8 cellular contexts compared by ENCODE assay signal in the genomic region with DNA sequence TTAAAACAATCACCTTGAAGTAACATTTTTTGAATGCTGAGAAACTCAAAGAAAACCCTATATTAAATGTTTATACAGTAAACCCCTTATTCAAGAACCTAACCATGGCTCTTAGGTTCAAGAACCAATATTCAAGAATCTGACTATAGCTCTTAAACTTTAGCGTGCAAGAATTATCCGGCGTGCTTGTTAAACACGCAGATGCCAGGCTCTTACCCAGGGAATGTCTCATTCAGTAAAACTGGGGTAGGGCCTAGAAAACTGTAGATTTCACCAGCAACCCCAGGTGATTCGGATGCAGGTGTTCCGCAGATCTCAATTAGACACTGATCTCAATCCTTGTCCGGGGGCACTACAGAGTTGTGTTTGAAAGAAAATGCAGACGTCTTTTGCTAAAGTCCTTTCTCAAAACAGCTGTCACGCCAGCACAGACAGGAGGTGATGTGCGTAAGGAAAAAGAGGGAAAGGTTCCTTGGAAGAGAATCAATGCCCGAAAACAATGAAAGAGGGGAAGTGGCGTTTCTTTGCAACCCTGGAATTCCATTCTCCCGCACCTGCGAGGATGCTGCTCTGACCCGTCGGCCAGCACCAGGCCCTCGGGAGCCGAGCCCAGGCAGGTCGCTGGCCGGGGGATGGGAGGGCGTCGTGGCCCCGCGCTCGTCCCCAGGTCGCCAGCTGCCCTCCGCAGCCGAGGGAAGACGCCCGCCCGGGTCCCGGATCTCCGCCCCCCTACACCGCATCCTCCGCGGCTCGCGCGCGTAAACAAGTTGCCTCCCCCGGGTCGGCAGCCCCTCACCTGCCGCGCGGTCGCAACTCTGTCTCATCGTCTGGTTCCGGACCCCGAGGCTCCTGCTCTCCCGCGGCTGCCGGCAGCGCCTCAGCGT. TPM values are rescaled to one million over a fixed set of nuclear protein-coding genes. Genes with fewer than 3 reads are reported as not detected.
DNase-seq lines count a peak whose midpoint lies in the region; ATAC-seq and TF ChIP-seq lines count a peak whose summit lies in the region.

No MANE protein-coding gene starts in this region.

- H3K27ac ChIP-seq in BLaER1 treated with 17β-estradiol and CSF1 and Interleukin-3, amounts not matched to agents 10 nM and 100 nM, result peak overlapping the region; percentile 82 to 95 (median 86)
- peak overlapping the region; percentile 97 to 99 (median 98) for H3K27ac ChIP-seq in esophagus muscularis mucosa (replicated peaks in 1 of 4)

- ATAC-seq in GM21526 (IDR thresholded peaks at IDR 0.05; ENCODE audit: low FRiP score, unreplicated experiment), result peak; percentile 9
- peak; percentile 5 to 13 for ATAC-seq in naive thymus-derived CD8-positive, alpha-beta T cell
- peak; percentile 13 for ATAC-seq in stimulated activated naive CD8-positive, alpha-beta T cell treated with anti-CD3 and anti-CD28 coated beads, Interleukin-15, amount 100 ng/mL, for 72 hours

- H3K36me3 ChIP-seq in BLaER1 treated with 17β-estradiol and CSF1 and Interleukin-3, amounts not matched to agents 10 nM and 100 nM, result peaks cover 0 to 8% (median 0%) of the 10 kb centered on the region in 11 experiments; a peak in 2 of 22 replicates
- no peaks in the 10 kb centered on the region for H3K36me3 ChIP-seq in esophagus muscularis mucosa

- peaks cover 6 to 30% (median 15%) of the 10 kb centered on the region in 11 experiments; a peak in 15 of 22 replicates for H4K20me1 ChIP-seq in BLaER1 treated with 17β-estradiol and CSF1 and Interleukin-3, amounts not matched to agents 10 nM and 100 nM

- H3K27me3 Mint-ChIP-seq in naive thymus-derived CD8-positive, alpha-beta T cell, result no peaks in the 10 kb centered on the region
- H3K27me3 Mint-ChIP-seq in stimulated activated naive CD8-positive, alpha-beta T cell treated with anti-CD3 and anti-CD28 coated beads, Interleukin-15, amount 100 ng/mL, for 72 hours, result no peaks in the 10 kb centered on the region

- POLR2A ChIA-PET in naive thymus-derived CD8-positive, alpha-beta T cell (lab: Charles Lee), result interaction anchor here (0.8 to 3.5 kb wide), 6 partner anchors 8 to 128 kb away, joined by 4 to 32 read pairs (median 4); partner anchors contain the start of gene RPIA

- DNase-seq in M059J (ENCODE audit: low read depth) (peak; percentile 24), activated T-cell treated with anti-CD3 and anti-CD28 coated beads for 48 hours (ENCODE audit: low read depth) (peak; percentile 40), esophagus muscularis mucosa (ENCODE audit: extremely low spot score) (no peak), COLO829 (ENCODE audit: low spot score) (no peak)
- DNase-seq in naive thymus-derived CD8-positive, alpha-beta T cell, result peak; percentile 47 to 79 (median 62)
- DNase-seq in stimulated activated naive CD8-positive, alpha-beta T cell treated with anti-CD3 and anti-CD28 coated beads, Interleukin-15, amount 100 ng/mL, for 72 hours, result peak; percentile 53 to 61

- H3K4me1 Mint-ChIP-seq in naive thymus-derived CD8-positive, alpha-beta T cell, result peaks cover 0 to 23% (median 8%) of the 10 kb centered on the region in 4 donors
- H3K4me1 Mint-ChIP-seq in stimulated activated naive CD8-positive, alpha-beta T cell treated with anti-CD3 and anti-CD28 coated beads, Interleukin-15, amount 100 ng/mL, for 72 hours, result no peaks in the 10 kb centered on the region

- intact Hi-C loops in esophagus muscularis mucosa (cut with DNase I), result loop anchor here (5.0 kb wide), 3 partner anchors 34 to 66 kb away; partner anchors contain the start of gene RPIA

- peak overlapping the region; percentile 86 to 94 (median 89) for H3K9ac ChIP-seq in BLaER1 treated with 17β-estradiol and CSF1 and Interleukin-3, amounts not matched to agents 10 nM and 100 nM

- H3K4me3 Mint-ChIP-seq in naive thymus-derived CD8-positive, alpha-beta T cell, result peak overlapping the region in 8 of 10 donors; percentile 89 to 98 (median 95)
- peak overlapping the region in 1 of 2 donors; percentile 93 for H3K4me3 Mint-ChIP-seq in stimulated activated naive CD8-positive, alpha-beta T cell treated with anti-CD3 and anti-CD28 coated beads, Interleukin-15, amount 100 ng/mL, for 72 hours

- no peak for TF ChIP-seq CTCF in esophagus muscularis mucosa (IDR thresholded peaks at IDR 0.05)

- peak overlapping the region in 9 of 10 donors; percentile 89 to 97 (median 95) for H3K27ac Mint-ChIP-seq in naive thymus-derived CD8-positive, alpha-beta T cell
- H3K27ac Mint-ChIP-seq in stimulated activated naive CD8-positive, alpha-beta T cell treated with anti-CD3 and anti-CD28 coated beads, Interleukin-15, amount 100 ng/mL, for 72 hours, result peak overlapping the region; percentile 95 to 96

- no peaks in the 10 kb centered on the region for H3K9me3 Mint-ChIP-seq in naive thymus-derived CD8-positive, alpha-beta T cell
- H3K9me3 Mint-ChIP-seq in stimulated activated naive CD8-positive, alpha-beta T cell treated with anti-CD3 and anti-CD28 coated beads, Interleukin-15, amount 100 ng/mL, for 72 hours, result no peaks in the 10 kb centered on the region

- no peak for TF ChIP-seq POLR2A in esophagus muscularis mucosa (IDR thresholded peaks at IDR 0.05; ENCODE audit: low read depth)

- H3K4me1 ChIP-seq in BLaER1 treated with 17β-estradiol and CSF1 and Interleukin-3, amounts not matched to agents 10 nM and 100 nM, result peaks cover 31 to 62% (median 53%) of the 10 kb centered on the region in 10 experiments
- peaks cover 24 to 41% (median 38%) of the 10 kb centered on the region in 4 donors for H3K4me1 ChIP-seq in esophagus muscularis mucosa

- peak overlapping the region; percentile 84 to 96 (median 93) for H3K4me2 ChIP-seq in BLaER1 treated with 17β-estradiol and CSF1 and Interleukin-3, amounts not matched to agents 10 nM and 100 nM

- no peaks in the 10 kb centered on the region for H3K9me3 ChIP-seq in BLaER1 treated with 17β-estradiol and CSF1 and Interleukin-3, amounts not matched to agents 10 nM and 100 nM (replicated peaks in 1 of 11)
- no peaks in the 10 kb centered on the region for H3K9me3 ChIP-seq in esophagus muscularis mucosa

- TF ChIP-seq EP300 in esophagus muscularis mucosa (IDR thresholded peaks at IDR 0.05), result no peak

- no peaks in the 10 kb centered on the region for H3K36me3 Mint-ChIP-seq in naive thymus-derived CD8-positive, alpha-beta T cell

- no peaks in the 10 kb centered on the region for H3K27me3 ChIP-seq in BLaER1 treated with 17β-estradiol and CSF1 and Interleukin-3, amounts not matched to agents 10 nM and 100 nM
- H3K27me3 ChIP-seq in esophagus muscularis mucosa, result no peaks in the 10 kb centered on the region

- H3K4me3 ChIP-seq in BLaER1 treated with 17β-estradiol and CSF1 and Interleukin-3, amounts not matched to agents 10 nM and 100 nM, result peak overlapping the region; percentile 86 to 100 (median 93)
- peak overlapping the region; percentile 93 to 99 (median 94) for H3K4me3 ChIP-seq in esophagus muscularis mucosa

- 4% methylated on average over 35 of the region's 54 CpGs for WGBS in esophagus muscularis mucosa

RNA-seq across cellular contexts. Expression of gene EIF2AK3, which starts 0.9 kb away (rescaled TPM):
- total RNA-seq in M059J (2014; rRNA removed; shearing (Covaris generic)), result 17.8 and 24.3 TPM in 2 replicates
- 10 to 100 TPM in 2 of 4 donors, 1 to 10 TPM in 2; 7.9 to 11.9 (median 10.0) TPM for total RNA-seq in esophagus muscularis mucosa
- total RNA-seq in naive thymus-derived CD8-positive, alpha-beta T cell, result 10 to 100 TPM; 28.4 to 29.8 TPM
- polyA plus RNA-seq in naive thymus-derived CD8-positive, alpha-beta T cell, result 1 to 10 TPM; 3.1 to 8.9 (median 3.1) TPM

Comparison
In these comparisons a context has a peak if more than half of its experiments do, and no peak if none do; other contexts are left out.
1. DNase-seq: peak in M059J (single experiment), activated T-cell treated with anti-CD3 and anti-CD28 coated beads for 48 hours (single experiment), naive thymus-derived CD8-positive, alpha-beta T cell (10 of 10) and stimulated activated naive CD8-positive, alpha-beta T cell treated with anti-CD3 and anti-CD28 coated beads, Interleukin-15, amount 100 ng/mL, for 72 hours (2 of 2); none in esophagus muscularis mucosa (single experiment) and COLO829 (single experiment).
2. Peak in every context shown above with its lines, with median percentiles within 50 percentile points of each other: ATAC-seq.